In genomic region chr4:186104895-186105720, GRCh38 we compare ENCODE assay signal across 8 cellular contexts. TPM values are rescaled to one million over a fixed set of nuclear protein-coding genes. Genes with fewer than 3 reads are reported as not detected.
DNase-seq lines count a peak whose midpoint lies in the region; ATAC-seq and TF ChIP-seq lines count a peak whose summit lies in the region.

No MANE protein-coding gene starts in this region.

- no peaks in the 10 kb centered on the region for H3K4me1 ChIP-seq in ovary (ENCODE audit: insufficient read depth)

- peak; percentile 5 for DNase-seq in activated CD4-positive, alpha-beta T cell treated with anti-CD3 and anti-CD28 coated beads for 48 hours
- no peak for DNase-seq in activated CD4-positive, alpha-beta T cell treated with anti-CD3 and anti-CD28 coated beads, Interleukin-2, amount 50 U/mL, for 1 hour
- DNase-seq in glomerular visceral epithelial cell (ENCODE audit: extremely low spot score) (peak; percentile 25), ovary (peak; percentile 28 to 65 (median 46)), NAMALWA (ENCODE audit: low spot score) (no peak), NCI-H2107 (lab: John Stamatoyannopoulos, UW) (no peak)

- peak overlapping the region; percentile 53 for H3K4me3 ChIP-seq in ovary

- H3K9me3 ChIP-seq in ovary: no peaks in the 10 kb centered on the region

- H3K27me3 ChIP-seq in ovary: no peaks in the 10 kb centered on the region

- ATAC-seq in HG02798 (IDR thresholded peaks at IDR 0.05; ENCODE audit: poor library complexity, unreplicated experiment): peak; percentile 26

- no peak for TF ChIP-seq EP300 in ovary (IDR thresholded peaks at IDR 0.05)

- intact Hi-C loops in ovary (cut with DNase I): no loop called here

- no peak for TF ChIP-seq POLR2A in ovary (IDR thresholded peaks at IDR 0.05)

- H3K36me3 ChIP-seq in ovary: no peaks in the 10 kb centered on the region

- H3K27ac ChIP-seq in VCaP (peak overlapping the region; percentile 94), ovary (peak overlapping the region in 1 of 2 donors; percentile 57)

- TF ChIP-seq CTCF in VCaP (conservative IDR thresholded peaks at IDR 0.05): peak; percentile 18; the same call in 1 of the 2 replicates
- no peak for TF ChIP-seq CTCF in ovary (IDR thresholded peaks at IDR 0.05)

- WGBS in ovary, 3 donors: 2 to 7% (median 2%) methylated on average over 36 to 87 of the region's 91 CpGs

RNA-seq across cellular contexts. Expression of gene FAM149A, which starts 0.6 kb away (rescaled TPM):
- total RNA-seq in ovary: 10 to 100 TPM in 5 of 7 donors, 1 to 10 TPM in 2; 6.4 to 14.6 (median 12.7) TPM
- 10 to 100 TPM in 1 of 2 donors, 1 to 10 TPM in 1; 9.4 to 16.1 TPM for polyA plus RNA-seq in ovary

RNA-seq across cellular contexts. Expression of gene TLR3, which starts 36.2 kb away (rescaled TPM):
- 10 to 100 TPM in 3 of 7 donors, 1 to 10 TPM in 4; 5.1 to 14.8 (median 9.4) TPM for total RNA-seq in ovary
- 10 to 100 TPM in 1 of 2 donors, 1 to 10 TPM in 1; 2.2 to 12.2 TPM for polyA plus RNA-seq in ovary

Comparison
In these comparisons a context has a peak if more than half of its experiments do, and no peak if none do; other contexts are left out.
1. DNase-seq: peak in activated CD4-positive, alpha-beta T cell treated with anti-CD3 and anti-CD28 coated beads for 48 hours (single experiment), glomerular visceral epithelial cell (single experiment) and ovary (5 of 5); none in activated CD4-positive, alpha-beta T cell treated with anti-CD3 and anti-CD28 coated beads, Interleukin-2, amount 50 U/mL, for 1 hour (single experiment), NAMALWA (single experiment) and NCI-H2107 (single experiment).